Comparison of ENCODE assay signal across 8 cellular contexts in genomic region chr12:13203028-13203922, GRCh38. TPM values are rescaled to one million over a fixed set of nuclear protein-coding genes. Genes with fewer than 3 reads are reported as not detected.
DNase-seq lines count a peak whose midpoint lies in the region; ATAC-seq and TF ChIP-seq lines count a peak whose summit lies in the region.

No MANE protein-coding gene starts in this region.

- POLR2A ChIA-PET in CD8-positive, alpha-beta T cell (lab: Charles Lee), result no interaction called here

- intact Hi-C loops in CD8-positive, alpha-beta T cell (cut with DNase I, micrococcal nuclease), result no loop called here

- no peak overlapping the region for H3K27ac Mint-ChIP-seq in CD8-positive, alpha-beta T cell

- peaks cover 6% of the 10 kb centered on the region for H3K4me1 Mint-ChIP-seq in CD8-positive, alpha-beta T cell (ENCODE audit: low read depth)

- TF ChIP-seq CTCF in C4-2B (conservative IDR thresholded peaks at IDR 0.05) (peak; percentile 23; the same call in 1 of the 2 replicates), epithelial cell of proximal tubule (conservative IDR thresholded peaks at IDR 0.05; ENCODE audit: low read depth, low read length) (peak; percentile 24), omental fat pad (IDR thresholded peaks at IDR 0.05) (no peak)
- no peak for TF ChIP-seq CTCF in CD8-positive, alpha-beta T cell (IDR thresholded peaks at IDR 0.05)

- DNase-seq in LHCN-M2 (ENCODE audit: low read depth), result peak; percentile 69
- DNase-seq in epithelial cell of proximal tubule (ENCODE audit: low read depth), result no peak
- no peak for DNase-seq in omental fat pad (ENCODE audit: low spot score)
- DNase-seq in anterior cingulate cortex (lab: John Stamatoyannopoulos, UW), result no peak
- DNase-seq in CD8-positive, alpha-beta T cell, result no peak

- H3K27me3 ChIP-seq in CD8-positive, alpha-beta T cell (ENCODE audit: insufficient read depth, low read length), result no peaks in the 10 kb centered on the region

- no peaks in the 10 kb centered on the region for H3K36me3 Mint-ChIP-seq in CD8-positive, alpha-beta T cell

- H3K4me3 ChIP-seq in epithelial cell of proximal tubule (ENCODE audit: low read depth, low read length), result no peak overlapping the region
- H3K4me3 ChIP-seq in CD8-positive, alpha-beta T cell (ENCODE audit: low read depth, low read length), result no peak overlapping the region

- no peaks in the 10 kb centered on the region for H3K9me3 ChIP-seq in CD8-positive, alpha-beta T cell (ENCODE audit: low read length)

- H3K27me3 Mint-ChIP-seq in CD8-positive, alpha-beta T cell (ENCODE audit: low read depth), result peaks cover 8% of the 10 kb centered on the region

- H3K4me1 ChIP-seq in CD8-positive, alpha-beta T cell (ENCODE audit: insufficient read depth, low read length), result peaks cover 5% of the 10 kb centered on the region

- no peak overlapping the region for H3K4me3 Mint-ChIP-seq in CD8-positive, alpha-beta T cell

- ATAC-seq in omental fat pad (ENCODE audit: low FRiP score), result peak; percentile 35
- no peak for ATAC-seq in HG02759 (IDR thresholded peaks at IDR 0.05; ENCODE audit: unreplicated experiment)
- ATAC-seq in activated CD4-positive, CD25-positive, alpha-beta regulatory T cell treated with anti-CD3 and anti-CD28 coated beads, Interleukin-2, amount 50 U/mL, for 24 hours, result no peak
- ATAC-seq in CD8-positive, alpha-beta T cell, result no peak

- CTCF ChIA-PET in CD8-positive, alpha-beta T cell (lab: Charles Lee), result interaction anchor here (1.4 to 4.7 kb wide), 2 partner anchors 8 to 287 kb away, joined by 5 to 42 read pairs; no protein-coding TSS in a partner anchor

- H3K9me3 Mint-ChIP-seq in CD8-positive, alpha-beta T cell, result no peaks in the 10 kb centered on the region

- H3K36me3 ChIP-seq in CD8-positive, alpha-beta T cell (ENCODE audit: insufficient read depth, low read length), result no peaks in the 10 kb centered on the region

- H3K27ac ChIP-seq in C4-2B, result no peak overlapping the region
- no peak overlapping the region for H3K27ac ChIP-seq in CD8-positive, alpha-beta T cell (ENCODE audit: low read depth, low read length)

RNA-seq across cellular contexts. Expression of gene EMP1, which starts 6.7 kb away (rescaled TPM):
- total RNA-seq in LHCN-M2 (2014; rRNA removed) (590 and 679 TPM in 2 replicates), epithelial cell of proximal tubule (117 and 166 TPM in 2 replicates), omental fat pad (1,000 to 10,000 TPM in 2 of 4 donors, 100 to 1,000 TPM in 2; 687 to 4,689 (median 1,133) TPM)
- polyA plus RNA-seq in LHCN-M2 (2012), result 194 TPM
- total RNA-seq in CD8-positive, alpha-beta T cell, result 1 to 10 TPM; 4.4 to 5.0 TPM

Comparison
In these comparisons a context has a peak if more than half of its experiments do, and no peak if none do; other contexts are left out.
1. CTCF ChIP-seq: peak in C4-2B (single experiment) and epithelial cell of proximal tubule (single experiment); none in omental fat pad (0 of 3) and CD8-positive, alpha-beta T cell (single experiment).
2. RNA of gene EMP1, which starts 6.7 kb away (total RNA-seq): 687 to 4,689 TPM in omental fat pad, 590 to 679 TPM in LHCN-M2 and 117 to 166 TPM in epithelial cell of proximal tubule; 4.4 to 5.0 TPM in CD8-positive, alpha-beta T cell; every median in the first group is over 10 times any median in the second.